In genomic region chr20:51094221-51094620, GRCh38 we compare ENCODE assay signal across 18 cellular contexts.
"Had no signal": no experiment of that assay in that cellular context is flagged by ENCODE, and none has a peak within 500 bp of the region (broad histone marks: within the 10 kb centered on the region; RNA-seq: fewer than 3 reads in every experiment).

No MANE protein-coding gene starts in this region.

- H3K4me3 ChIP-seq: ascending aorta, coronary artery, esophagus squamous epithelium, left ventricle myocardium inferior, right lobe of liver, smooth muscle cell, testis, upper lobe of left lung had no signal

- H3K4me1 ChIP-seq: ascending aorta, left ventricle myocardium inferior, right lobe of liver, upper lobe of left lung had no signal

- H3K27me3 ChIP-seq: ascending aorta, testis had no signal

- H3K4me2 ChIP-seq: smooth muscle cell had no signal

- H3K9me3 ChIP-seq: ascending aorta, esophagus squamous epithelium, left ventricle myocardium inferior, right lobe of liver, testis, upper lobe of left lung had no signal

- H3K27ac ChIP-seq: ascending aorta, coronary artery, esophagus squamous epithelium, left ventricle myocardium inferior, right lobe of liver, testis, upper lobe of left lung, WERI-Rb-1 had no signal

- ATAC-seq: activated CD4-positive, alpha-beta T cell treated with anti-CD3 and anti-CD28 coated beads for 36 hours; activated CD8-positive, alpha-beta memory T cell treated with anti-CD3 and anti-CD28 coated beads, Interleukin-2, amount 10 ng/mL, durations not matched to agents 7 days and 5 days; right lobe of liver; stimulated activated naive CD8-positive, alpha-beta T cell treated with anti-CD3 and anti-CD28 coated beads, Interleukin-15, amount 100 ng/mL, for 72 hours had no signal

- H3K36me3 ChIP-seq: ascending aorta, esophagus squamous epithelium, left ventricle myocardium inferior, right lobe of liver, upper lobe of left lung, WERI-Rb-1 had no signal

- DNase-seq: activated CD4-positive, alpha-beta memory T cell treated with anti-CD3 and anti-CD28 coated beads for 36 hours; activated CD4-positive, alpha-beta T cell treated with anti-CD3 and anti-CD28 coated beads for 36 hours; activated CD8-positive, alpha-beta memory T cell treated with anti-CD3 and anti-CD28 coated beads, Interleukin-2, amount 10 ng/mL, durations not matched to agents 7 days and 5 days; activated naive CD4-positive, alpha-beta T cell treated with anti-CD3 and anti-CD28 coated beads for 36 hours; activated T-cell treated with anti-CD3 and anti-CD28 coated beads, Interleukin-2, amount 50 U/mL, for 1 hour; esophagus squamous epithelium; hippocampal formation; kidney; left ventricle myocardium inferior; mesenchymal stem cell; right lobe of liver; stimulated activated naive CD8-positive, alpha-beta T cell treated with anti-CD3 and anti-CD28 coated beads, Interleukin-15, amount 100 ng/mL, for 72 hours; testis; upper lobe of left lung; WERI-Rb-1 had no signal
